Comparison of ENCODE assay signal across 18 cellular contexts in the genomic region with DNA sequence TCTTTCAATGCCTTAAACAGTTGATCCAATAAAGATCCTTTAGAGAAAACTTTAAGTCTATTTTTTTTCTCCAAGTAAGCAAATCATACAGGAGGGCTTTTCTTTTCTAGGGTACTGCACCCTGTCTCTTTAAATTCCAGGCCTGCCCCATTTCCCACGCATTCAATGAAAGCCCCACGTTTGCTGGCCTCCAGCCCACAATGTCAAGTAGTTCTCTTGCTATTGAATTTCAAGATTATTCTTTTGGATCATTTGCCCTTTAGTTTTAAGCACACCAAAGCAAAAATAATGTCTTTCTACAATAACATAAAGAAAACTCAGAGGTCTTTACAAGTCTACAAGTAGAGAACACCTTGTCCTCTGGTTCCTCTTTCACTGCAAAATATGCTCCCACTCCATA. TPM values are rescaled to one million over a fixed set of nuclear protein-coding genes. Genes with fewer than 3 reads are reported as not detected.
DNase-seq lines count a peak whose midpoint lies in the region; ATAC-seq and TF ChIP-seq lines count a peak whose summit lies in the region.
"Had no signal": no experiment of that assay in that cellular context is flagged by ENCODE, and none has a peak within 500 bp of the region (broad histone marks: within the 10 kb centered on the region; RNA-seq: fewer than 3 reads in every experiment).

No MANE protein-coding gene starts in this region.

- H3K4me3 ChIP-seq in GM23338 (no peak overlapping the region), body of pancreas (no peak overlapping the region)
- H3K4me3 ChIP-seq: Peyer's patch had no signal

- POLR2A ChIA-PET in WTC11 (lab: Charles Lee) = no interaction called here

- CTCF ChIA-PET in WTC11 (lab: Charles Lee) = no interaction called here

- H3K9me3 ChIP-seq in body of pancreas = no peaks in the 10 kb centered on the region
- H3K9me3 ChIP-seq: Peyer's patch had no signal

- H3K27me3 ChIP-seq in GM23338 (ENCODE audit: insufficient read depth) = no peaks in the 10 kb centered on the region
- no peaks in the 10 kb centered on the region for H3K27me3 ChIP-seq in body of pancreas
- H3K27me3 ChIP-seq: Peyer's patch had no signal

- intact Hi-C loops in body of pancreas (cut with DNase I) = no loop called here

- H3K27me3 Mint-ChIP-seq in GM23338 (ENCODE audit: insufficient read depth, low read depth, poor library complexity) (no peaks in the 10 kb centered on the region), nephron progenitor cell (ENCODE audit: low read depth, poor library complexity) (no peaks in the 10 kb centered on the region), WTC11 (ENCODE audit: low read depth) (no peaks in the 10 kb centered on the region)
- H3K27me3 Mint-ChIP-seq: effector memory CD8-positive, alpha-beta T cell had no signal

- ATAC-seq in GM23338 = no peak
- ATAC-seq in body of pancreas = no peak
- no peak for ATAC-seq in WTC11
- ATAC-seq: activated T-cell treated with anti-CD3 and anti-CD28 coated beads, Interleukin-2, amount 50 U/mL, for 4 hours; effector memory CD8-positive, alpha-beta T cell; HCT116; stimulated activated naive B cell treated with anti-CD40 and anti-IgM and Interleukin-4, amounts not matched to agents 10 μg/mL and 1 μg/mL and 100 μg/mL, for 72 hours had no signal

- no peaks in the 10 kb centered on the region for H3K9me2 ChIP-seq in GM23338 (ENCODE audit: insufficient read depth)

- 9 to 10% methylated on average over 2 of the region's 2 CpGs for WGBS in body of pancreas, 2 donors

- no peak for TF ChIP-seq POLR2A in body of pancreas (IDR thresholded peaks at IDR 0.05)

- no peak overlapping the region for H3K4me2 ChIP-seq in GM23338

- H3K9me3 Mint-ChIP-seq in GM23338 (no peaks in the 10 kb centered on the region), nephron progenitor cell (no peaks in the 10 kb centered on the region), WTC11 (no peaks in the 10 kb centered on the region)
- H3K9me3 Mint-ChIP-seq: activated T-cell treated with anti-CD3 and anti-CD28 coated beads, Interleukin-2, amount 50 U/mL, for 4 hours; effector memory CD8-positive, alpha-beta T cell; memory B cell; stimulated activated naive B cell treated with anti-CD40 and anti-IgM and Interleukin-4, amounts not matched to agents 10 μg/mL and 1 μg/mL and 100 μg/mL, for 72 hours had no signal

- no peaks in the 10 kb centered on the region for H3F3A ChIP-seq in GM23338 (replicated peaks; ENCODE audit: low read depth)

- H2AFZ ChIP-seq in GM23338 = no peak overlapping the region

- H4K20me1 ChIP-seq in GM23338 (replicated peaks; ENCODE audit: insufficient read depth) = no peaks in the 10 kb centered on the region

- H3K79me2 ChIP-seq in GM23338 (replicated peaks; ENCODE audit: insufficient read depth) = no peaks in the 10 kb centered on the region

- H3K4me3 Mint-ChIP-seq in GM23338 (no peak overlapping the region), nephron progenitor cell (peak overlapping the region; percentile 81), WTC11 (no peak overlapping the region)
- H3K4me3 Mint-ChIP-seq: activated T-cell treated with anti-CD3 and anti-CD28 coated beads, Interleukin-2, amount 50 U/mL, for 4 hours; effector memory CD8-positive, alpha-beta T cell; memory B cell; stimulated activated naive B cell treated with anti-CD40 and anti-IgM and Interleukin-4, amounts not matched to agents 10 μg/mL and 1 μg/mL and 100 μg/mL, for 72 hours had no signal

- no peaks in the 10 kb centered on the region for H3K36me3 Mint-ChIP-seq in GM23338 (ENCODE audit: low read depth)
- no peaks in the 10 kb centered on the region for H3K36me3 Mint-ChIP-seq in nephron progenitor cell (ENCODE audit: low read depth)
- no peaks in the 10 kb centered on the region for H3K36me3 Mint-ChIP-seq in WTC11
- H3K36me3 Mint-ChIP-seq: memory B cell; stimulated activated naive B cell treated with anti-CD40 and anti-IgM and Interleukin-4, amounts not matched to agents 10 μg/mL and 1 μg/mL and 100 μg/mL, for 72 hours had no signal

- H3K4me1 ChIP-seq in GM23338 (ENCODE audit: insufficient read depth) = peaks cover 8% of the 10 kb centered on the region; the same call in 1 of the 2 replicates
- peaks cover 28% of the 10 kb centered on the region for H3K4me1 ChIP-seq in body of pancreas

- DNase-seq in NCI-H2171 treated with DMSO at 0.1 percent for 48 hours (lab: John Stamatoyannopoulos, UW) = peak; percentile 4
- no peak for DNase-seq in NCI-H2171 (lab: John Stamatoyannopoulos, UW)
- peak; percentile 27 for DNase-seq in GM23338 (ENCODE audit: low spot score)
- DNase-seq in body of pancreas = peak; percentile 24 to 65 (median 35)
- DNase-seq in nephron progenitor cell = no peak
- no peak for DNase-seq in stimulated activated naive CD4-positive, alpha-beta T cell treated with Interleukin-2 at 50 U/mL for 16 hours (lab: John Stamatoyannopoulos, UW)
- DNase-seq in NCI-H1436 (lab: John Stamatoyannopoulos, UW) = no peak
- DNase-seq in WTC11 (ENCODE audit: low spot score) = no peak
- DNase-seq: activated CD4-positive, alpha-beta T cell treated with anti-CD3 and anti-CD28 coated beads, Interleukin-2, amount 50 U/mL, for 4 hours; activated T-cell treated with anti-CD3 and anti-CD28 coated beads, Interleukin-2, amount 50 U/mL, for 4 hours; effector memory CD8-positive, alpha-beta T cell; NCI-H1694 treated with DMSO at 0.1 percent for 48 hours; NCI-H526; Peyer's patch; stimulated activated CD4-positive, alpha-beta T cell treated with anti-CD3 and anti-CD28 coated beads, Interleukin-15, amount 100 ng/mL, for 24 hours; stimulated activated naive B cell treated with anti-CD40 and anti-IgM and Interleukin-4, amounts not matched to agents 10 μg/mL and 1 μg/mL and 100 μg/mL, for 72 hours had no signal

- TF ChIP-seq CTCF in GM23338 (conservative IDR thresholded peaks at IDR 0.05; ENCODE audit: low read depth in 2 of 2) = no peak
- TF ChIP-seq CTCF in body of pancreas (IDR thresholded peaks at IDR 0.05) = no peak
- TF ChIP-seq CTCF in nephron progenitor cell (IDR thresholded peaks at IDR 0.05) = no peak
- TF ChIP-seq CTCF in WTC11 (IDR thresholded peaks at IDR 0.05) = no peak

- no peak overlapping the region for H3K27ac ChIP-seq in GM23338 (ENCODE audit: low read depth)
- no peak overlapping the region for H3K27ac ChIP-seq in body of pancreas
- H3K27ac ChIP-seq: Peyer's patch had no signal

- peaks cover 25% of the 10 kb centered on the region for H3K4me1 Mint-ChIP-seq in GM23338
- H3K4me1 Mint-ChIP-seq in nephron progenitor cell = peaks cover 95% of the 10 kb centered on the region
- H3K4me1 Mint-ChIP-seq in WTC11 = peaks cover 21% of the 10 kb centered on the region

- H3K36me3 ChIP-seq in GM23338 (ENCODE audit: insufficient read depth) = no peaks in the 10 kb centered on the region
- H3K36me3 ChIP-seq in body of pancreas (replicated peaks in 1 of 2; ENCODE audit: insufficient read depth in 1 of 2, low read depth in 2 of 2) = no peaks in the 10 kb centered on the region
- H3K36me3 ChIP-seq: Peyer's patch had no signal

- H3K27ac Mint-ChIP-seq in GM23338 (no peak overlapping the region), nephron progenitor cell (peak overlapping the region; percentile 96), WTC11 (no peak overlapping the region)
- H3K27ac Mint-ChIP-seq: effector memory CD8-positive, alpha-beta T cell; memory B cell; stimulated activated naive B cell treated with anti-CD40 and anti-IgM and Interleukin-4, amounts not matched to agents 10 μg/mL and 1 μg/mL and 100 μg/mL, for 72 hours had no signal

TF ChIP-seq in WTC11, 78 proteins besides CTCF, POLR2A, EP300 and RAD21 (continues in another document):
- TF ChIP-seq, protein P1, sequence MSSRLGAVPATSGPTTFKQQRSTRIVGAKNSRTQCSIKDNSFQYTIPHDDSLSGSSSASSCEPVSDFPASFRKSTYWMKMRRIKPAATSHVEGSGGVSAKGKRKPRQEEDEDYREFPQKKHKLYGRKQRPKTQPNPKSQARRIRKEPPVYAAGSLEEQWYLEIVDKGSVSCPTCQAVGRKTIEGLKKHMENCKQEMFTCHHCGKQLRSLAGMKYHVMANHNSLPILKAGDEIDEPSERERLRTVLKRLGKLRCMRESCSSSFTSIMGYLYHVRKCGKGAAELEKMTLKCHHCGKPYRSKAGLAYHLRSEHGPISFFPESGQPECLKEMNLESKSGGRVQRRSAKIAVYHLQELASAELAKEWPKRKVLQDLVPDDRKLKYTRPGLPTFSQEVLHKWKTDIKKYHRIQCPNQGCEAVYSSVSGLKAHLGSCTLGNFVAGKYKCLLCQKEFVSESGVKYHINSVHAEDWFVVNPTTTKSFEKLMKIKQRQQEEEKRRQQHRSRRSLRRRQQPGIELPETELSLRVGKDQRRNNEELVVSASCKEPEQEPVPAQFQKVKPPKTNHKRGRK (CRISPR knock-in tag; IDR thresholded peaks at IDR 0.05; ENCODE audit: borderline replicate concordance) = no peak
- TF ChIP-seq ZNF232 (CRISPR knock-in tag; IDR thresholded peaks at IDR 0.05) (no peak), ZNF317 (CRISPR knock-in tag; IDR thresholded peaks at IDR 0.05; ENCODE audit: borderline replicate concordance, low read depth) (no peak), TP53 (CRISPR knock-in tag; IDR thresholded peaks at IDR 0.05) (no peak), SOX15 (CRISPR knock-in tag; IDR thresholded peaks at IDR 0.05) (no peak), JAZF1 (CRISPR knock-in tag; IDR thresholded peaks at IDR 0.05) (no peak), HMGA2 (CRISPR knock-in tag; IDR thresholded peaks at IDR 0.05) (no peak), NFATC4 (CRISPR knock-in tag; IDR thresholded peaks at IDR 0.05) (no peak)
- TF ChIP-seq, protein P2, sequence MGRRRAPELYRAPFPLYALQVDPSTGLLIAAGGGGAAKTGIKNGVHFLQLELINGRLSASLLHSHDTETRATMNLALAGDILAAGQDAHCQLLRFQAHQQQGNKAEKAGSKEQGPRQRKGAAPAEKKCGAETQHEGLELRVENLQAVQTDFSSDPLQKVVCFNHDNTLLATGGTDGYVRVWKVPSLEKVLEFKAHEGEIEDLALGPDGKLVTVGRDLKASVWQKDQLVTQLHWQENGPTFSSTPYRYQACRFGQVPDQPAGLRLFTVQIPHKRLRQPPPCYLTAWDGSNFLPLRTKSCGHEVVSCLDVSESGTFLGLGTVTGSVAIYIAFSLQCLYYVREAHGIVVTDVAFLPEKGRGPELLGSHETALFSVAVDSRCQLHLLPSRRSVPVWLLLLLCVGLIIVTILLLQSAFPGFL (CRISPR knock-in tag; IDR thresholded peaks at IDR 0.05; ENCODE audit: borderline replicate concordance) = no peak

RNA-seq across cellular contexts. Expression of a gene that starts 15.7 kb away (rescaled TPM):
- 9.5 and 14.8 TPM in 2 replicates for total RNA-seq in GM23338 (2014; rRNA removed; shearing (Covaris generic))
- polyA plus RNA-seq in GM23338 (2016; fragmentation: Nextera tagmentation; extraction: Ambion mirVana) = 6.1 and 7.5 TPM in 2 replicates
- total RNA-seq in body of pancreas (1 to 10 TPM; 5.6 to 5.7 TPM), WTC11 (2021) (7.0 to 11.6 TPM (median 10.0 TPM) in 3 replicates)

Comparison
In these comparisons a context has a peak if more than half of its experiments do, and no peak if none do; other contexts are left out.
1. DNase-seq: peak in NCI-H2171 treated with DMSO at 0.1 percent for 48 hours (single experiment), GM23338 (single experiment) and body of pancreas (4 of 4); none in NCI-H2171 (single experiment), nephron progenitor cell (single experiment), stimulated activated naive CD4-positive, alpha-beta T cell treated with Interleukin-2 at 50 U/mL for 16 hours (single experiment), NCI-H1436 (single experiment) and WTC11 (single experiment).